ENCODE assay signal across 20 cellular contexts in the genomic region with DNA sequence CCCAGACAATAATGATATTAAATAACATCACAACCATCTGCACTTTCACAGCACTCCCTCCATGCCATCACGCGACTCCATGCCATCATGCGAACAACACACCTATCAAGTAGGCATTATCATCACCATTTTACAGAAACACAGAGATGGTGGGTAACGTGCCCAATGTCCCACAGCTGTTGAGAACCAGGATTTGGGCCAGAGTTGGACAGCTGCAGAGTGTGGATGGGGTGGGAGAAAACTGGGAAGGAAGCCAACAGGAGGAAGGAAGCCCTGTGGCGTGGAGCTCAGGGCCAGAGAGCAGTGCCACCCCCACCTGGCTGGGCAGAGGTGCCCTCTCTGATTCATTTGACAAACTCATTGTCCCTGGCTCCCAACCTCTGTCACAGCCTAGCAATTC. TPM values are rescaled to one million over a fixed set of nuclear protein-coding genes. Genes with fewer than 3 reads are reported as not detected.
"Had no signal": no experiment of that assay in that cellular context is flagged by ENCODE, and none has a peak within 500 bp of the region (broad histone marks: within the 10 kb centered on the region; RNA-seq: fewer than 3 reads in every experiment).

No MANE protein-coding gene starts in this region.

- H3K4me3 Mint-ChIP-seq: activated CD4-positive, alpha-beta T cell treated with anti-CD3 and anti-CD28 coated beads, Interleukin-2, amount 10 ng/mL, durations not matched to agents 7 days and 5 days; activated naive CD4-positive, alpha-beta T cell treated with anti-CD3 and anti-CD28 coated beads for 36 hours; activated T-cell treated with anti-CD3 and anti-CD28 coated beads, Interleukin-2, amount 50 U/mL, for 4 hours; naive thymus-derived CD8-positive, alpha-beta T cell; T-cell had no signal

- H3K27ac ChIP-seq: brain microvascular endothelial cell, neutrophil, parathyroid adenoma, upper lobe of left lung had no signal

- H2AFZ ChIP-seq: parathyroid adenoma had no signal

- H3K9ac ChIP-seq: parathyroid adenoma had no signal

- ATAC-seq: activated CD4-positive, CD25-positive, alpha-beta regulatory T cell treated with anti-CD3 and anti-CD28 coated beads, Interleukin-2, amount 50 U/mL, for 24 hours; activated T-cell treated with anti-CD3 and anti-CD28 coated beads, Interleukin-2, amount 50 U/mL, for 4 hours; mucosa of descending colon; naive thymus-derived CD8-positive, alpha-beta T cell; T-cell had no signal

- H3K4me1 Mint-ChIP-seq: activated CD4-positive, alpha-beta T cell treated with anti-CD3 and anti-CD28 coated beads, Interleukin-2, amount 10 ng/mL, durations not matched to agents 7 days and 5 days; T-cell had no signal

- H3K9me3 Mint-ChIP-seq: activated CD4-positive, alpha-beta T cell treated with anti-CD3 and anti-CD28 coated beads, Interleukin-2, amount 10 ng/mL, durations not matched to agents 7 days and 5 days; activated naive CD4-positive, alpha-beta T cell treated with anti-CD3 and anti-CD28 coated beads for 36 hours; activated T-cell treated with anti-CD3 and anti-CD28 coated beads, Interleukin-2, amount 50 U/mL, for 4 hours; naive thymus-derived CD8-positive, alpha-beta T cell; T-cell had no signal

- DNase-seq: activated CD4-positive, alpha-beta T cell treated with anti-CD3 and anti-CD28 coated beads, Interleukin-2, amount 10 ng/mL, durations not matched to agents 7 days and 5 days; activated CD8-positive, alpha-beta memory T cell treated with anti-CD3 and anti-CD28 coated beads, Interleukin-2, amount 50 U/mL, for 4 hours; activated naive CD4-positive, alpha-beta T cell treated with anti-CD3 and anti-CD28 coated beads for 36 hours; activated T-cell treated with anti-CD3 and anti-CD28 coated beads, Interleukin-2, amount 50 U/mL, for 4 hours; anterior cingulate cortex; brain microvascular endothelial cell; central memory CD4-positive, alpha-beta T cell; mesenchymal stem cell; mucosa of descending colon; naive thymus-derived CD8-positive, alpha-beta T cell; stimulated activated CD4-positive, alpha-beta T cell treated with anti-CD3 and anti-CD28 coated beads, Interleukin-2, amount 100 ng/mL, for 24 hours; stimulated activated naive CD8-positive, alpha-beta T cell treated with anti-CD3 and anti-CD28 coated beads, Interleukin-15, Interleukin-2, amounts not matched to agents 100 U/mL and 50 U/mL, for 24 hours; T-cell; T1000; upper lobe of left lung had no signal

- H3K36me3 ChIP-seq: brain microvascular endothelial cell, neutrophil, upper lobe of left lung had no signal

- FAIRE-seq: colon had no signal

- H3K4me1 ChIP-seq: parathyroid adenoma had no signal

- H3K4me3 ChIP-seq: mucosa of descending colon, upper lobe of left lung had no signal

- H3K27me3 ChIP-seq: brain microvascular endothelial cell, upper lobe of left lung had no signal

- H3K79me2 ChIP-seq: parathyroid adenoma had no signal

- H3K36me3 Mint-ChIP-seq: naive thymus-derived CD8-positive, alpha-beta T cell; T-cell had no signal

- H3K27ac Mint-ChIP-seq: activated CD4-positive, alpha-beta T cell treated with anti-CD3 and anti-CD28 coated beads, Interleukin-2, amount 10 ng/mL, durations not matched to agents 7 days and 5 days; activated naive CD4-positive, alpha-beta T cell treated with anti-CD3 and anti-CD28 coated beads for 36 hours; T-cell had no signal

- H3K9me3 ChIP-seq: mucosa of descending colon, neutrophil, upper lobe of left lung had no signal

RNA-seq across cellular contexts. Expression of gene RBPMS2, which starts 29.0 kb away (rescaled TPM):
- total RNA-seq: activated naive CD4-positive, alpha-beta T cell treated with anti-CD3 and anti-CD28 coated beads for 36 hours; naive thymus-derived CD8-positive, alpha-beta T cell; temporal lobe had no signal
- polyA plus RNA-seq: naive thymus-derived CD8-positive, alpha-beta T cell had no signal
